In genomic region chr9:70917277-70917676, GRCh38 we compare ENCODE assay signal across 27 cellular contexts.
"Had no signal": no experiment of that assay in that cellular context is flagged by ENCODE, and none has a peak within 500 bp of the region (broad histone marks: within the 10 kb centered on the region; RNA-seq: fewer than 3 reads in every experiment).

No MANE protein-coding gene starts in this region.

- H3K4me1 Mint-ChIP-seq: stimulated activated effector memory CD8-positive, alpha-beta T cell treated with anti-CD3 and anti-CD28 coated beads, Interleukin-12 subunit alpha, Interleukin-12 subunit beta, amount 100 ng/mL, for 72 hours; stimulated activated memory B cell treated with anti-CD40 and anti-IgM and Interleukin-4, amounts not matched to agents 10 μg/mL and 1 μg/mL and 100 μg/mL, for 72 hours; stimulated activated naive B cell treated with anti-CD40 and anti-IgM and Interleukin-4, amounts not matched to agents 10 μg/mL and 1 μg/mL and 100 μg/mL, for 72 hours; stimulated activated naive CD8-positive, alpha-beta T cell treated with anti-CD3 and anti-CD28 coated beads, Interleukin-15, amount 100 ng/mL, for 72 hours had no signal

- H3K4me3 ChIP-seq: stomach, suprapubic skin, testis, thoracic aorta, thyroid gland, tibial artery, tibial nerve, transverse colon, upper lobe of left lung, upper lobe of right lung, uterus, vagina had no signal

- H3K27ac ChIP-seq: stomach, suprapubic skin, testis, thoracic aorta, thyroid gland, tibial artery, tibial nerve, transverse colon, upper lobe of left lung, upper lobe of right lung, uterus, vagina had no signal

- H3K27me3 ChIP-seq: stomach, suprapubic skin, testis, thyroid gland, tibial artery, tibial nerve, transverse colon, upper lobe of left lung, upper lobe of right lung, uterus, vagina had no signal

- DNase-seq: stimulated activated CD4-positive, alpha-beta T cell treated with anti-CD3 and anti-CD28 coated beads, Interleukin-2, amount 100 ng/mL, for 48 hours; stimulated activated CD4-positive, alpha-beta T cell treated with anti-CD3 and anti-CD28 coated beads, Interleukin-4, amount 100 ng/mL, for 1 hour; stimulated activated CD4-positive, alpha-beta T cell treated with anti-CD3 and anti-CD28 coated beads, Interleukin-4, amount 100 ng/mL, for 24 hours; stimulated activated CD4-positive, alpha-beta T cell treated with anti-CD3 and anti-CD28 coated beads, Interleukin-4, amount 100 ng/mL, for 4 hours; stimulated activated CD8-positive, alpha-beta memory T cell treated with anti-CD3 and anti-CD28 coated beads, Interleukin-4, amount 100 ng/mL, for 48 hours; stimulated activated naive B cell treated with anti-CD40 and anti-IgM and Interleukin-4, amounts not matched to agents 10 μg/mL and 1 μg/mL and 100 μg/mL, for 72 hours; stimulated activated naive CD4-positive, alpha-beta T cell; stimulated activated naive CD4-positive, alpha-beta T cell treated with Interleukin-2 at 50 U/mL for 16 hours; stimulated activated naive CD8-positive, alpha-beta T cell treated with anti-CD3 and anti-CD28 coated beads, Interleukin-15, amount 100 ng/mL, for 72 hours; stimulated activated naive CD8-positive, alpha-beta T cell treated with anti-CD3 and anti-CD28 coated beads, Interleukin-15, Interleukin-2, amounts not matched to agents 100 U/mL and 50 U/mL, for 24 hours; stomach; testis; thyroid gland; tibial artery; transverse colon; trophoblast cell; upper lobe of right lung; uterus had no signal

- H3K27ac Mint-ChIP-seq: stimulated activated effector memory CD8-positive, alpha-beta T cell treated with anti-CD3 and anti-CD28 coated beads, Interleukin-12 subunit alpha, Interleukin-12 subunit beta, amount 100 ng/mL, for 72 hours; stimulated activated memory B cell treated with anti-CD40 and anti-IgM and Interleukin-4, amounts not matched to agents 10 μg/mL and 1 μg/mL and 100 μg/mL, for 72 hours; stimulated activated naive B cell treated with anti-CD40 and anti-IgM and Interleukin-4, amounts not matched to agents 10 μg/mL and 1 μg/mL and 100 μg/mL, for 72 hours; stimulated activated naive CD8-positive, alpha-beta T cell treated with anti-CD3 and anti-CD28 coated beads, Interleukin-15, Interleukin-2, amounts not matched to agents 100 ng/mL and 50 ng/mL, for 24 hours; type B pancreatic cell had no signal

- H3K36me3 Mint-ChIP-seq: stimulated activated effector memory CD8-positive, alpha-beta T cell treated with anti-CD3 and anti-CD28 coated beads, Interleukin-12 subunit alpha, Interleukin-12 subunit beta, amount 100 ng/mL, for 72 hours; stimulated activated memory B cell treated with anti-CD40 and anti-IgM and Interleukin-4, amounts not matched to agents 10 μg/mL and 1 μg/mL and 100 μg/mL, for 72 hours; stimulated activated naive B cell treated with anti-CD40 and anti-IgM and Interleukin-4, amounts not matched to agents 10 μg/mL and 1 μg/mL and 100 μg/mL, for 72 hours; type B pancreatic cell had no signal

- H3K4me3 Mint-ChIP-seq: stimulated activated effector memory CD8-positive, alpha-beta T cell treated with anti-CD3 and anti-CD28 coated beads, Interleukin-12 subunit alpha, Interleukin-12 subunit beta, amount 100 ng/mL, for 72 hours; stimulated activated memory B cell treated with anti-CD40 and anti-IgM and Interleukin-4, amounts not matched to agents 10 μg/mL and 1 μg/mL and 100 μg/mL, for 72 hours; stimulated activated naive B cell treated with anti-CD40 and anti-IgM and Interleukin-4, amounts not matched to agents 10 μg/mL and 1 μg/mL and 100 μg/mL, for 72 hours; stimulated activated naive CD8-positive, alpha-beta T cell treated with anti-CD3 and anti-CD28 coated beads, Interleukin-15, amount 100 ng/mL, for 72 hours; stimulated activated naive CD8-positive, alpha-beta T cell treated with anti-CD3 and anti-CD28 coated beads, Interleukin-15, Interleukin-2, amounts not matched to agents 100 ng/mL and 50 ng/mL, for 24 hours; type B pancreatic cell had no signal

- H3K9me3 Mint-ChIP-seq: stimulated activated effector memory CD8-positive, alpha-beta T cell treated with anti-CD3 and anti-CD28 coated beads, Interleukin-12 subunit alpha, Interleukin-12 subunit beta, amount 100 ng/mL, for 72 hours; stimulated activated naive B cell treated with anti-CD40 and anti-IgM and Interleukin-4, amounts not matched to agents 10 μg/mL and 1 μg/mL and 100 μg/mL, for 72 hours; stimulated activated naive CD8-positive, alpha-beta T cell treated with anti-CD3 and anti-CD28 coated beads, Interleukin-15, amount 100 ng/mL, for 72 hours; stimulated activated naive CD8-positive, alpha-beta T cell treated with anti-CD3 and anti-CD28 coated beads, Interleukin-15, Interleukin-2, amounts not matched to agents 100 ng/mL and 50 ng/mL, for 24 hours; type B pancreatic cell had no signal

- H3K4me1 ChIP-seq: stomach, suprapubic skin, testis, thyroid gland, tibial artery, tibial nerve, transverse colon, upper lobe of left lung, upper lobe of right lung, uterus, vagina had no signal

- H3K9me3 ChIP-seq: stomach, suprapubic skin, testis, thoracic aorta, thyroid gland, tibial artery, transverse colon, upper lobe of left lung, upper lobe of right lung, uterus, vagina had no signal

- H3K27me3 Mint-ChIP-seq: stimulated activated memory B cell treated with anti-CD40 and anti-IgM and Interleukin-4, amounts not matched to agents 10 μg/mL and 1 μg/mL and 100 μg/mL, for 72 hours; stimulated activated naive B cell treated with anti-CD40 and anti-IgM and Interleukin-4, amounts not matched to agents 10 μg/mL and 1 μg/mL and 100 μg/mL, for 72 hours; stimulated activated naive CD8-positive, alpha-beta T cell treated with anti-CD3 and anti-CD28 coated beads, Interleukin-15, Interleukin-2, amounts not matched to agents 100 ng/mL and 50 ng/mL, for 24 hours; type B pancreatic cell had no signal

- H3K36me3 ChIP-seq: stomach, suprapubic skin, thoracic aorta, thyroid gland, tibial artery, tibial nerve, transverse colon, upper lobe of left lung, upper lobe of right lung, uterus, vagina had no signal
